In genomic region chr16:19085679-19086200, GRCh38 we compare ENCODE assay signal across 8 cellular contexts. TPM values are rescaled to one million over a fixed set of nuclear protein-coding genes. Genes with fewer than 3 reads are reported as not detected.
DNase-seq lines count a peak whose midpoint lies in the region; FAIRE-seq and TF ChIP-seq lines count a peak whose summit lies in the region.

No MANE protein-coding gene starts in this region.

- no peaks in the 10 kb centered on the region for H4K20me1 ChIP-seq in smooth muscle cell (ENCODE audit: low read depth)

- H3K4me2 ChIP-seq in smooth muscle cell, result peak overlapping the region; percentile 89

- H3K4me3 ChIP-seq in foreskin fibroblast (ENCODE audit: low read depth in 1 of 2, low read length in 2 of 2), result peak overlapping the region in 1 of 2 donors; percentile 49
- H3K4me3 ChIP-seq in smooth muscle cell, result peak overlapping the region; percentile 46

- H3K27ac ChIP-seq in smooth muscle cell (ENCODE audit: low read depth), result no peak overlapping the region

- no peaks in the 10 kb centered on the region for H3K36me3 ChIP-seq in smooth muscle cell (ENCODE audit: low read depth)

- no peaks in the 10 kb centered on the region for H3F3A ChIP-seq in smooth muscle cell (ENCODE audit: low read depth)

- H2AFZ ChIP-seq in smooth muscle cell (ENCODE audit: low read depth), result peak overlapping the region; percentile 73

- 35% methylated on average over 8 of the region's 8 CpGs for WGBS in smooth muscle cell (ENCODE audit: low lambda C conversion rate)

- no peaks in the 10 kb centered on the region for H3K9me3 ChIP-seq in smooth muscle cell (replicated peaks; ENCODE audit: low read depth)

- TF ChIP-seq CTCF in foreskin fibroblast (IDR thresholded peaks at IDR 0.05; ENCODE audit: low read depth, low read length), result no peak
- TF ChIP-seq CTCF in smooth muscle cell (IDR thresholded peaks at IDR 0.05; ENCODE audit: borderline replicate concordance, insufficient read depth, poor library complexity, severe bottlenecking), result no peak

- no peak overlapping the region for H3K9ac ChIP-seq in smooth muscle cell (ENCODE audit: low read depth)

- no peaks in the 10 kb centered on the region for H3K27me3 ChIP-seq in smooth muscle cell (ENCODE audit: low read depth)

- no peaks in the 10 kb centered on the region for H3K79me2 ChIP-seq in smooth muscle cell (ENCODE audit: low read depth)

- no peak for FAIRE-seq in RCC 7860 (lab: Jason Lieb, UNC)

- DNase-seq in NOMO-1 treated with DMSO at 0.1 percent for 48 hours (lab: John Stamatoyannopoulos, UW; ENCODE audit: unreplicated experiment) (peak; percentile 13), NOMO-1 treated with dmso at 0.1 percent for 144 hours (lab: John Stamatoyannopoulos, UW; ENCODE audit: unreplicated experiment) (no peak), RCC 7860 (ENCODE audit: low spot score) (peak; percentile 37), foreskin fibroblast (peak; percentile 39 to 66), smooth muscle cell (lab: John Stamatoyannopoulos, UW; ENCODE audit: unreplicated experiment) (no peak), NK-92 (lab: John Stamatoyannopoulos, UW; ENCODE audit: unreplicated experiment) (no peak), hippocampal formation (lab: John Stamatoyannopoulos, UW) (no peak)
- no peak for DNase-seq in central memory CD4-positive, alpha-beta T cell

- H3K4me1 ChIP-seq in smooth muscle cell (ENCODE audit: low read depth), result no peaks in the 10 kb centered on the region

RNA-seq across cellular contexts. Expression of gene COQ7, which starts 18.3 kb away (rescaled TPM):
- total RNA-seq in smooth muscle cell, result 6.6 and 10.5 TPM in 2 replicates
- polyA plus RNA-seq in smooth muscle cell, result 10.1 and 11.4 TPM in 2 replicates

RNA-seq across cellular contexts. Expression of gene ITPRIPL2, which starts 28.0 kb away (rescaled TPM):
- 26.4 and 27.5 TPM in 2 replicates for total RNA-seq in smooth muscle cell
- polyA plus RNA-seq in smooth muscle cell, result 16.4 and 19.4 TPM in 2 replicates

Comparison
In these comparisons a context has a peak if more than half of its experiments do, and no peak if none do; other contexts are left out.
1. DNase-seq: peak in NOMO-1 treated with DMSO at 0.1 percent for 48 hours (single experiment), RCC 7860 (single experiment) and foreskin fibroblast (2 of 2); none in NOMO-1 treated with dmso at 0.1 percent for 144 hours (single experiment), smooth muscle cell (single experiment), central memory CD4-positive, alpha-beta T cell (single experiment), NK-92 (single experiment) and hippocampal formation (0 of 2).